Comparison of ENCODE assay signal across 17 cellular contexts in the genomic region with DNA sequence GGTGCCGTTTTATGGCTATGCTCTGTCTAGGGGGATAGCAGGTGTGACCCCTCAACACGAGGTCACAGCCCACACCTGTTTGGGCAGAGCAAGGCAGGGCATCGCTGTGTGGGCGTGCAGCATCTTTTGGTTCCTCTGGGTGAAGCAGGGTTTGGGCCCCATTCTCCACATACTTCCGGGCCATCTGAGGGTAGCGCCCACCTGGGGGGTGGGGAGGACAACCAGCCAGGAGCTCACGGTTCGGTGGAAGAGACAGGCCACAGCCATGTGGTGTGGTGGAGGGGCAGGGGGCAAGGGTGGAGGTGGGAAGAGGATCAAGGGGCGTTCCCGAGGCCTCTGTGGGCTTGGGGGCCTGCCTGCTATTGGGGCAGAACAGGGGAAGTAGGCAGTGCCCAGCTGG. TPM values are rescaled to one million over a fixed set of nuclear protein-coding genes. Genes with fewer than 3 reads are reported as not detected.
DNase-seq lines count a peak whose midpoint lies in the region; ATAC-seq, FAIRE-seq and TF ChIP-seq lines count a peak whose summit lies in the region.
"Had no signal": no experiment of that assay in that cellular context is flagged by ENCODE, and none has a peak within 500 bp of the region (broad histone marks: within the 10 kb centered on the region; RNA-seq: fewer than 3 reads in every experiment).

No MANE protein-coding gene starts in this region.

- H3K9me3 Mint-ChIP-seq in activated CD8-positive, alpha-beta T cell treated with anti-CD3 and anti-CD28 coated beads for 36 hours, result no peaks in the 10 kb centered on the region
- H3K9me3 Mint-ChIP-seq: CD8-positive, alpha-beta T cell; HFFc6 had no signal

- H4K20me1 ChIP-seq in MM.1S (ENCODE audit: insufficient read depth, low read length), result no peaks in the 10 kb centered on the region
- no peaks in the 10 kb centered on the region for H4K20me1 ChIP-seq in GM12878 (ENCODE audit: control insufficient read depth, insufficient read depth)

- H3K9ac ChIP-seq in MM.1S (ENCODE audit: low read length), result peak overlapping the region; percentile 69
- H3K9ac ChIP-seq in GM12878 (ENCODE audit: control insufficient read depth, insufficient read depth, low read length), result peak overlapping the region; percentile 72

- peaks cover 37% of the 10 kb centered on the region for H3F3A ChIP-seq in MM.1S (ENCODE audit: insufficient read depth, low read length)

- H3K4me3 Mint-ChIP-seq in activated CD8-positive, alpha-beta T cell treated with anti-CD3 and anti-CD28 coated beads for 36 hours, result no peak overlapping the region

- SMC1A ChIA-PET in GM12878 (lab: Charles Lee; ENCODE audit: uncharacterized antibody, unreplicated experiment), result interaction anchor here (1.5 to 6.8 kb wide), 6 partner anchors 16 to 177 kb away, joined by 3 to 91 read pairs (median 6); no protein-coding TSS in a partner anchor

- intact Hi-C loops in GM12878 (cut with micrococcal nuclease; ENCODE audit: unreplicated experiment) (loop anchor here (5.0 kb wide), 1 partner anchor 178 kb away; no protein-coding TSS in a partner anchor), spleen (cut with DNase I; ENCODE audit: low total_unique reads) (no loop called here), thyroid gland (cut with DNase I) (no loop called here), cardiac septum (cut with DNase I) (no loop called here)
- intact Hi-C loops in activated CD8-positive, alpha-beta T cell treated with anti-CD3 and anti-CD28 coated beads for 36 hours (cut with micrococcal nuclease), result loop anchor here (10.0 kb wide), 1 partner anchor 166 kb away; no protein-coding TSS in a partner anchor

- no peak for TF ChIP-seq EP300 in GM12878 (IDR thresholded peaks at IDR 0.05; ENCODE audit: borderline replicate concordance in 1 of 2, control insufficient read depth in 1 of 2, low read depth in 2 of 2, low read length in 2 of 2)

- H3K4me3 ChIP-seq in GM12864 (ENCODE audit: low read depth, low read length), result peak overlapping the region; percentile 96
- H3K4me3 ChIP-seq in MM.1S (ENCODE audit: low read length), result peak overlapping the region; percentile 93
- H3K4me3 ChIP-seq in GM12878, result peak overlapping the region; percentile 67
- H3K4me3 ChIP-seq in spleen, result peak overlapping the region in 5 of 8 donors; percentile 10 to 96 (median 93)
- no peak overlapping the region for H3K4me3 ChIP-seq in thyroid gland (replicated peaks in 1 of 3)
- H3K4me3 ChIP-seq: prostate gland had no signal

- peak; percentile 2; the same call in 1 of the 3 replicates for ATAC-seq in GM12878
- ATAC-seq in activated CD8-positive, alpha-beta T cell treated with anti-CD3 and anti-CD28 coated beads for 36 hours, result no peak
- ATAC-seq: activated CD8-positive, alpha-beta T cell treated with anti-CD3 and anti-CD28 coated beads, Interleukin-2, amount 10 ng/mL, durations not matched to agents 7 days and 5 days; CD8-positive, alpha-beta T cell; left lobe of liver had no signal

- RAD21 ChIA-PET in GM12878 (lab: Charles Lee; ENCODE audit: unreplicated experiment), result interaction anchor here (0.9 to 6.0 kb wide), 8 partner anchors 10 to 136 kb away, joined by 3 to 121 read pairs (median 5); a partner anchor contains a TSS

- 0% methylated on average over 10 of the region's 10 CpGs for WGBS in GM12878 (ENCODE audit: insufficient coverage, insufficient replicate concordance, low lambda C conversion rate, missing lambda C conversion rate)
- 34 to 73% (median 63%) methylated on average over 6 to 10 of the region's 10 CpGs for WGBS in spleen, 5 donors
- WGBS in thyroid gland, 2 donors, result 89 to 96% methylated on average over 6 to 10 of the region's 10 CpGs

- H3K79me2 ChIP-seq in MM.1S (ENCODE audit: low read length) (peaks cover 73% of the 10 kb centered on the region), GM12878 (ENCODE audit: control insufficient read depth, insufficient read depth, low read length) (peaks cover 62% of the 10 kb centered on the region)

- H3K27me3 ChIP-seq in MM.1S (replicated peaks; ENCODE audit: insufficient read depth, low read length), result no peaks in the 10 kb centered on the region
- no peaks in the 10 kb centered on the region for H3K27me3 ChIP-seq in GM12878 (replicated peaks in 1 of 2; ENCODE audit: control insufficient read depth in 2 of 2, insufficient read depth in 2 of 2, low read length in 1 of 2)
- peaks cover 0 to 19% (median 0%) of the 10 kb centered on the region in 7 donors for H3K27me3 ChIP-seq in spleen (replicated peaks in 1 of 7)
- H3K27me3 ChIP-seq in thyroid gland, result no peaks in the 10 kb centered on the region

- CTCF ChIA-PET in GM12878 (lab: Yijun Ruan, JAX), result interaction anchor here (0.7 to 5.7 kb wide), 9 partner anchors 9 to 406 kb away, joined by 3 to 62 read pairs (median 4); no protein-coding TSS in a partner anchor
- CTCF ChIA-PET in activated CD8-positive, alpha-beta T cell treated with anti-CD3 and anti-CD28 coated beads for 36 hours (lab: Charles Lee), result interaction anchor here (1.2 to 1.6 kb wide), 2 partner anchors 116 to 162 kb away, joined by 3 read pairs; no protein-coding TSS in a partner anchor

- no peaks in the 10 kb centered on the region for H3K36me3 Mint-ChIP-seq in activated CD8-positive, alpha-beta T cell treated with anti-CD3 and anti-CD28 coated beads for 36 hours (ENCODE audit: low read depth)
- H3K36me3 Mint-ChIP-seq: CD8-positive, alpha-beta T cell had no signal

- no peak for TF ChIP-seq RAD21 in GM12878 (IDR thresholded peaks at IDR 0.05; ENCODE audit: insufficient read depth, low read depth, low read length)

- in situ Hi-C loops in GM12878 (cut with MboI), result loop anchor here (5.0 kb wide), 1 partner anchor 163 kb away; no protein-coding TSS in a partner anchor

- H3K27ac ChIP-seq in MM.1S (ENCODE audit: low read length), result peak overlapping the region; percentile 79
- peak overlapping the region; percentile 70 for H3K27ac ChIP-seq in GM12878 (ENCODE audit: control insufficient read depth, insufficient read depth)
- H3K27ac ChIP-seq in spleen, result peak overlapping the region in 5 of 8 donors; percentile 20 to 97 (median 94)
- no peak overlapping the region for H3K27ac ChIP-seq in thyroid gland
- H3K27ac ChIP-seq: prostate gland had no signal

- TF ChIP-seq CTCF in GM12864 (IDR thresholded peaks at IDR 0.05; ENCODE audit: low read depth, low read length, missing control alignments), result no peak
- TF ChIP-seq CTCF in MM.1S (IDR thresholded peaks at IDR 0.05; ENCODE audit: low read length), result no peak
- no peak for TF ChIP-seq CTCF in GM12878 (IDR thresholded peaks at IDR 0.05 in 2 of 3, conservative IDR thresholded peaks at IDR 0.05 in 1 of 3; ENCODE audit: control insufficient read depth in 2 of 3, extremely low read depth in 1 of 3, insufficient read depth in 1 of 3, low read depth in 3 of 3, low read length in 3 of 3)
- no peak for TF ChIP-seq CTCF in spleen (IDR thresholded peaks at IDR 0.05 in 8 of 11, conservative IDR thresholded peaks at IDR 0.05 in 3 of 11)
- no peak for TF ChIP-seq CTCF in activated CD8-positive, alpha-beta T cell treated with anti-CD3 and anti-CD28 coated beads for 36 hours (IDR thresholded peaks at IDR 0.05)
- TF ChIP-seq CTCF in thyroid gland (IDR thresholded peaks at IDR 0.05), result no peak

- peak overlapping the region; percentile 97 for H3K4me2 ChIP-seq in MM.1S (ENCODE audit: low read depth, low read length)
- H3K4me2 ChIP-seq in GM12878 (ENCODE audit: control insufficient read depth, insufficient read depth), result peak overlapping the region; percentile 75

- H3K4me1 ChIP-seq in MM.1S (ENCODE audit: low read length), result peaks cover 48% of the 10 kb centered on the region
- H3K4me1 ChIP-seq in GM12878 (ENCODE audit: control insufficient read depth, insufficient read depth, low read length), result peaks cover 64% of the 10 kb centered on the region
- H3K4me1 ChIP-seq in spleen, result peaks cover 39 to 94% (median 84%) of the 10 kb centered on the region in 6 donors
- peaks cover 21 to 22% of the 10 kb centered on the region in 2 donors for H3K4me1 ChIP-seq in thyroid gland

- POLR2A ChIA-PET in GM12878 (lab: Charles Lee), result interaction anchor here (0.9 to 3.9 kb wide), 4 partner anchors 17 to 104 kb away, joined by 3 to 34 read pairs (median 6); no protein-coding TSS in a partner anchor
- POLR2A ChIA-PET in activated CD8-positive, alpha-beta T cell treated with anti-CD3 and anti-CD28 coated beads for 36 hours (lab: Charles Lee), result no interaction called here

- no TSS peak for BruUV-seq in GM12878 (replicated peaks; lab: Mats Ljungman, UMichigan)

- H3K9me3 ChIP-seq in MM.1S (replicated peaks; ENCODE audit: insufficient read depth, low read length), result no peaks in the 10 kb centered on the region
- H3K9me3 ChIP-seq in GM12878 (replicated peaks; ENCODE audit: control insufficient read depth, insufficient read depth, low read length), result no peaks in the 10 kb centered on the region
- H3K9me3 ChIP-seq in spleen, result no peaks in the 10 kb centered on the region
- H3K9me3 ChIP-seq in thyroid gland, result no peaks in the 10 kb centered on the region
- H3K9me3 ChIP-seq: prostate gland had no signal

- no peaks in the 10 kb centered on the region for H3K9me2 ChIP-seq in MM.1S (replicated peaks; ENCODE audit: insufficient read depth, low read length)

- H3K4me1 Mint-ChIP-seq in activated CD8-positive, alpha-beta T cell treated with anti-CD3 and anti-CD28 coated beads for 36 hours (ENCODE audit: low read depth), result peaks cover 35% of the 10 kb centered on the region

- peaks cover 12% of the 10 kb centered on the region for H3K27me3 Mint-ChIP-seq in activated CD8-positive, alpha-beta T cell treated with anti-CD3 and anti-CD28 coated beads for 36 hours

- no peak overlapping the region for H3K27ac Mint-ChIP-seq in activated CD8-positive, alpha-beta T cell treated with anti-CD3 and anti-CD28 coated beads for 36 hours
- H3K27ac Mint-ChIP-seq: activated CD8-positive, alpha-beta T cell treated with anti-CD3 and anti-CD28 coated beads, Interleukin-2, amount 10 ng/mL, durations not matched to agents 7 days and 5 days; CD8-positive, alpha-beta T cell; HFFc6 had no signal

- no peaks in the 10 kb centered on the region for H3K36me3 ChIP-seq in MM.1S (replicated peaks; ENCODE audit: insufficient read depth, low read length)
- H3K36me3 ChIP-seq in GM12878 (ENCODE audit: control insufficient read depth in 2 of 2, insufficient read depth in 2 of 2, low read length in 1 of 2), result no peaks in the 10 kb centered on the region; a peak in 1 of 4 replicates
- H3K36me3 ChIP-seq in spleen, result no peaks in the 10 kb centered on the region
- no peaks in the 10 kb centered on the region for H3K36me3 ChIP-seq in thyroid gland
- H3K36me3 ChIP-seq: prostate gland had no signal

- DNase-seq in GM12864 (ENCODE audit: low read depth) (peak; percentile 73), MM.1S (peak; percentile 67), GM12878 (ENCODE audit: low read depth, low spot score) (no peak), spleen (peak; percentile 88), thyroid gland (no peak), cardiac septum (ENCODE audit: low spot score) (no peak)
- DNase-seq in activated CD8-positive, alpha-beta T cell treated with anti-CD3 and anti-CD28 coated beads for 36 hours, result no peak
- DNase-seq: HFFc6; NCI-H1105 treated with DMSO at 0.1 percent for 48 hours; NCI-H748 treated with DMSO at 0.1 percent for 48 hours; stimulated activated CD4-positive, alpha-beta T cell treated with anti-CD3 and anti-CD28 coated beads, Interleukin-12 subunit alpha, Interleukin-12 subunit beta, amount 100 ng/mL, for 4 hours; stimulated activated naive CD4-positive, alpha-beta T cell treated with Interleukin-2 at 50 U/mL for 16 hours; SW 1271 had no signal

- no peak overlapping the region for H2AFZ ChIP-seq in MM.1S (ENCODE audit: low read length)
- no peak overlapping the region for H2AFZ ChIP-seq in GM12878 (ENCODE audit: control insufficient read depth, low read depth, low read length)

- TF ChIP-seq POLR2A in GM12878 (IDR thresholded peaks at IDR 0.05; ENCODE audit: low read depth, low read length) (peak; percentile 43), spleen (IDR thresholded peaks at IDR 0.05) (no peak), thyroid gland (IDR thresholded peaks at IDR 0.05) (no peak)

- FAIRE-seq in GM12878 (lab: Jason Lieb, UNC), result no peak

RNA-seq across cellular contexts. Expression of a gene that starts 2.4 kb away (rescaled TPM):
- total RNA-seq in GM12878 (2013; cell fraction: nucleolus; rRNA removed), result 23.0 and 36.2 TPM in 2 replicates
- total RNA-seq in GM12878 (2014; rRNA removed) (17.7 and 29.7 TPM in 2 replicates), GM12878 (2014; rRNA removed; fragmentation: Illumina TruSeq; extraction: Trizol) (6.2 and 7.4 TPM in 2 replicates), GM12878 (2021) (54.1 and 55.1 TPM in 2 replicates), spleen (10 to 100 TPM; 23.2 to 36.9 (median 29.4) TPM), thyroid gland (10 to 100 TPM in 3 of 4 donors, 1 to 10 TPM in 1; 7.7 to 19.3 (median 14.6) TPM), cardiac septum (3.1 TPM)
- 4.9 TPM for polyA plus RNA-seq in GM12878 (2011; ENCODE audit: low read depth)
- polyA plus RNA-seq in GM12878 (2011; rRNA removed) (4.4 and 6.1 TPM in 2 replicates), GM12878 (2014; fragmentation: Illumina TruSeq; extraction: Trizol) (1.2 and 6.7 TPM in 2 replicates), GM12878 (2014; fragmentation: Nextera tagmentation; extraction: Ambion mirVana) (under 1 TPM in 1 of 2 experiments, not detected in 1; 0.13 TPM), GM12878 (2014; rRNA removed) (30.6 and 37.2 TPM in 2 replicates), GM12878 (2016; fragmentation: Nextera tagmentation; extraction: Ambion mirVana) (10 to 100 TPM in 1 of 2 experiments, 1 to 10 TPM in 1; 1.4 to 24.6 TPM), spleen (10 to 100 TPM; 13.4 to 31.2 (median 15.5) TPM)
- 11.5 and 16.0 TPM in 2 replicates for polyA plus RNA-seq in GM12878 (2011; cell fraction: cytosol; rRNA removed)
- polyA plus RNA-seq in GM12878 (2011; cell fraction: nucleus; rRNA removed), result 10.7 and 19.6 TPM in 2 replicates
- polyA plus RNA-seq in GM12878 (2012), result 28.7 and 31.7 TPM in 2 replicates
- polyA minus RNA-seq in GM12878 (2011; rRNA and poly(A)+ RNA removed), result 9.5 and 10.2 TPM in 2 replicates
- 9.9 and 12.2 TPM in 2 replicates for polyA minus RNA-seq in GM12878 (2011; cell fraction: cytosol; rRNA and poly(A)+ RNA removed)
- 3.9 and 7.9 TPM in 2 replicates for polyA minus RNA-seq in GM12878 (2011; cell fraction: nucleus; rRNA and poly(A)+ RNA removed)
- total RNA-seq in activated CD8-positive, alpha-beta T cell treated with anti-CD3 and anti-CD28 coated beads for 36 hours, result 1 to 10 TPM; 5.0 to 7.1 TPM

Comparison
In these comparisons a context has a peak if more than half of its experiments do, and no peak if none do; other contexts are left out.
1. DNase-seq: peak in GM12864 (single experiment), MM.1S (single experiment) and spleen (single experiment); none in GM12878 (single experiment), activated CD8-positive, alpha-beta T cell treated with anti-CD3 and anti-CD28 coated beads for 36 hours (single experiment), thyroid gland (0 of 2) and cardiac septum (single experiment).
2. H3K4me3 ChIP-seq: peak in GM12864 (single experiment), MM.1S (single experiment), GM12878 (single experiment) and spleen (5 of 8); none in thyroid gland (0 of 3).
3. H3K27ac ChIP-seq: peak in MM.1S (single experiment), GM12878 (single experiment) and spleen (5 of 8); none in thyroid gland (0 of 3).
4. intact Hi-C loops: an anchor here in GM12878 (5.0 kb wide) and activated CD8-positive, alpha-beta T cell treated with anti-CD3 and anti-CD28 coated beads for 36 hours (10.0 kb wide); none called in spleen, thyroid gland and cardiac septum.